ENCODE assay signal across 21 cellular contexts in the genomic region with DNA sequence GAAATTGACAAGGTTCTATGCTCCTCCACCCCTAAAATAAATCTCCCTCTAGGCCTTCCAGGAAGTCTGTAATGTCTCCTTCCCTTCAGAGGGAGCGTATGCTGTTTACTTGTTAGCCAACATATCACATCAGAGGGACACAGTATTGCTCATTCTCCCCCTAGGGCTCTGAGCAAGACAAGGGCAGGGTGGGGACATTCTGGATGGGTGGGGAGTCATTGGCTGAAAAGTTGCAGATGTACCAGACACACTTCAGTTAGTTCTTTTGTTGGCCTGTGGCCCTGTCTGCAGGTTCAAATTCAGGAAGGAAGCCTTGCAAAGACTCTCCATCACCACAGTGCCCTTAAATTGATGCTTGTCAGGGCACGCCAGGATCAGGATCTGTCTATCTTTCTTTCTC.
A peak's percentile ranks its signal among the peaks of the same experiment; 100 is the strongest.
DNase-seq lines count a peak whose midpoint lies in the region; ATAC-seq and TF ChIP-seq lines count a peak whose summit lies in the region.
"Had no signal": no experiment of that assay in that cellular context is flagged by ENCODE, and none has a peak within 500 bp of the region (broad histone marks: within the 10 kb centered on the region; RNA-seq: fewer than 3 reads in every experiment).

No MANE protein-coding gene starts in this region.

- no peak overlapping the region for H3K4me2 ChIP-seq in neural progenitor cell

- H3K36me3 ChIP-seq in RWPE2 (ENCODE audit: low read depth) (no peaks in the 10 kb centered on the region), neural progenitor cell (no peaks in the 10 kb centered on the region)
- H3K36me3 ChIP-seq: thyroid gland had no signal

- peak; percentile 51 to 68 for ATAC-seq in activated T-cell treated with anti-CD3 and anti-CD28 coated beads, Interleukin-2, amount 50 U/mL, for 4 hours
- peak; percentile 49; the same call in 1 of the 3 replicates for ATAC-seq in RWPE2 (ENCODE audit: low read depth)

- no peak overlapping the region for H3K27ac Mint-ChIP-seq in neural progenitor cell
- H3K27ac Mint-ChIP-seq: nephron had no signal

- H3K9ac ChIP-seq in neural progenitor cell, result no peak overlapping the region

- peaks cover 28% of the 10 kb centered on the region for H3F3A ChIP-seq in neural progenitor cell (ENCODE audit: low read depth)

- no peaks in the 10 kb centered on the region for H4K20me1 ChIP-seq in neural progenitor cell (ENCODE audit: low read depth)

- peaks cover 20% of the 10 kb centered on the region for H3K4me1 Mint-ChIP-seq in activated T-cell treated with anti-CD3 and anti-CD28 coated beads, Interleukin-2, amount 50 U/mL, for 4 hours (ENCODE audit: low read depth)
- H3K4me1 Mint-ChIP-seq in neural progenitor cell, result peaks cover 61% of the 10 kb centered on the region
- H3K4me1 Mint-ChIP-seq: nephron had no signal

- H3K9me3 Mint-ChIP-seq in activated T-cell treated with anti-CD3 and anti-CD28 coated beads, Interleukin-2, amount 50 U/mL, for 4 hours, result no peaks in the 10 kb centered on the region
- H3K9me3 Mint-ChIP-seq in neural progenitor cell, result peaks cover 2% of the 10 kb centered on the region
- H3K9me3 Mint-ChIP-seq: nephron had no signal

- no peak for TF ChIP-seq CTCF in RWPE2 (IDR thresholded peaks at IDR 0.05; ENCODE audit: poor library complexity, severe bottlenecking)
- TF ChIP-seq CTCF in neural progenitor cell (IDR thresholded peaks at IDR 0.05), result no peak

- H3K9me3 ChIP-seq in RWPE2 (ENCODE audit: severe bottlenecking) (no peaks in the 10 kb centered on the region), neural progenitor cell (ENCODE audit: low read depth) (no peaks in the 10 kb centered on the region)
- H3K9me3 ChIP-seq: thyroid gland had no signal

- H3K4me1 ChIP-seq in RWPE2 (ENCODE audit: insufficient read depth, poor library complexity, severe bottlenecking) (no peaks in the 10 kb centered on the region), neural progenitor cell (peaks cover 29% of the 10 kb centered on the region)
- H3K4me1 ChIP-seq: thyroid gland had no signal

- H3K27ac ChIP-seq in RWPE2 (ENCODE audit: poor library complexity, severe bottlenecking) (no peak overlapping the region), neural progenitor cell (no peak overlapping the region)
- H3K27ac ChIP-seq: thyroid gland had no signal

- no peaks in the 10 kb centered on the region for H3K27me3 ChIP-seq in RWPE2 (ENCODE audit: insufficient read depth, poor library complexity, severe bottlenecking)
- H3K27me3 ChIP-seq in neural progenitor cell, result no peaks in the 10 kb centered on the region
- H3K27me3 ChIP-seq: thyroid gland had no signal

- DNase-seq in activated T-cell treated with anti-CD3 and anti-CD28 coated beads, Interleukin-2, amount 50 U/mL, for 4 hours, result no peak
- DNase-seq in activated T-cell treated with anti-CD3 and anti-CD28 coated beads, Interleukin-2, amount 50 U/mL, for 48 hours, result no peak
- peak; percentile 58 for DNase-seq in GDM1 (lab: John Stamatoyannopoulos, UW)
- DNase-seq in RWPE2 (ENCODE audit: low spot score), result no peak
- peak; percentile 73 for DNase-seq in islet precursor cell
- DNase-seq in NCI-H1092 (lab: John Stamatoyannopoulos, UW), result no peak
- no peak for DNase-seq in neural progenitor cell (ENCODE audit: low spot score)
- no peak for DNase-seq in cerebellar nuclear complex (lab: John Stamatoyannopoulos, UW)
- DNase-seq: activated CD4-positive, CD25-positive, alpha-beta regulatory T cell treated with anti-CD3 and anti-CD28 coated beads, Interleukin-2, amount 50 U/mL, for 72 hours; activated gamma-delta T cell; caudate nucleus; CD4-positive, CD25-positive, alpha-beta regulatory T cell; DMS53; MM.1S; NCI-H2029; NCI-H345; posterior cingulate gyrus; stimulated activated CD4-positive, alpha-beta T cell treated with anti-CD3 and anti-CD28 coated beads, Interleukin-1b, Interleukin-23, amount 100 ng/mL, for 48 hours; stimulated activated naive CD4-positive, alpha-beta T cell; thyroid gland had no signal

- H3K36me3 Mint-ChIP-seq in activated T-cell treated with anti-CD3 and anti-CD28 coated beads, Interleukin-2, amount 50 U/mL, for 4 hours (ENCODE audit: insufficient read depth), result no peaks in the 10 kb centered on the region
- H3K36me3 Mint-ChIP-seq in neural progenitor cell, result no peaks in the 10 kb centered on the region
- H3K36me3 Mint-ChIP-seq: CD4-positive, CD25-positive, alpha-beta regulatory T cell had no signal

- no peaks in the 10 kb centered on the region for H3K79me2 ChIP-seq in neural progenitor cell (ENCODE audit: low read depth)

- H3K4me3 ChIP-seq in RWPE2 (ENCODE audit: severe bottlenecking) (no peak overlapping the region), neural progenitor cell (no peak overlapping the region)
- H3K4me3 ChIP-seq: thyroid gland had no signal

- no peak overlapping the region for H2AFZ ChIP-seq in neural progenitor cell (replicated peaks)

- no peak overlapping the region for H3K4me3 Mint-ChIP-seq in activated T-cell treated with anti-CD3 and anti-CD28 coated beads, Interleukin-2, amount 50 U/mL, for 4 hours
- no peak overlapping the region for H3K4me3 Mint-ChIP-seq in neural progenitor cell
- H3K4me3 Mint-ChIP-seq: CD4-positive, CD25-positive, alpha-beta regulatory T cell; nephron had no signal

- H3K27me3 Mint-ChIP-seq in activated T-cell treated with anti-CD3 and anti-CD28 coated beads, Interleukin-2, amount 50 U/mL, for 4 hours (ENCODE audit: low read depth), result no peaks in the 10 kb centered on the region
- no peaks in the 10 kb centered on the region for H3K27me3 Mint-ChIP-seq in neural progenitor cell (ENCODE audit: insufficient read depth, low read depth)
- H3K27me3 Mint-ChIP-seq: CD4-positive, CD25-positive, alpha-beta regulatory T cell had no signal

Comparison
In these comparisons a context has a peak if more than half of its experiments do, and no peak if none do; other contexts are left out.
1. DNase-seq: peak in GDM1 (single experiment) and islet precursor cell (single experiment); none in activated T-cell treated with anti-CD3 and anti-CD28 coated beads, Interleukin-2, amount 50 U/mL, for 4 hours (single experiment), activated T-cell treated with anti-CD3 and anti-CD28 coated beads, Interleukin-2, amount 50 U/mL, for 48 hours (0 of 2), RWPE2 (single experiment), NCI-H1092 (single experiment), neural progenitor cell (single experiment) and cerebellar nuclear complex (0 of 2).